Comparison of ENCODE assay signal across 8 cellular contexts in genomic region chr7:100655908-100656674, GRCh38. TPM values are rescaled to one million over a fixed set of nuclear protein-coding genes. Genes with fewer than 3 reads are reported as not detected.
DNase-seq lines count a peak whose midpoint lies in the region; ATAC-seq and TF ChIP-seq lines count a peak whose summit lies in the region.

TSS of gene ACTL6B (minus strand) at chr7:100656448. CDS start at chr7:100656354, 94 bp downstream.

- H3K9ac ChIP-seq in neural progenitor cell = no peak within 1 kb of the TSS

- H3K36me3 ChIP-seq in neural progenitor cell = no peaks in the 10 kb centered on the region

- peaks cover 3% of the 10 kb centered on the region for H3F3A ChIP-seq in neural progenitor cell (ENCODE audit: low read depth)

- no peaks in the 10 kb centered on the region for H3K36me3 Mint-ChIP-seq in activated CD8-positive, alpha-beta T cell treated with anti-CD3 and anti-CD28 coated beads for 36 hours (ENCODE audit: low read depth)
- H3K36me3 Mint-ChIP-seq in neural progenitor cell = no peaks in the 10 kb centered on the region

- H3K27ac ChIP-seq in neural progenitor cell = no peak within 1 kb of the TSS

- H3K27me3 ChIP-seq in neural progenitor cell = peaks cover 59% of the 10 kb centered on the region

- no peaks in the 10 kb centered on the region for H3K9me3 Mint-ChIP-seq in activated CD8-positive, alpha-beta T cell treated with anti-CD3 and anti-CD28 coated beads for 36 hours
- no peaks in the 10 kb centered on the region for H3K9me3 Mint-ChIP-seq in neural progenitor cell

- no peaks in the 10 kb centered on the region for H3K4me1 ChIP-seq in neural progenitor cell

- H3K27ac Mint-ChIP-seq in activated CD8-positive, alpha-beta T cell treated with anti-CD3 and anti-CD28 coated beads for 36 hours = no peak within 1 kb of the TSS
- H3K27ac Mint-ChIP-seq in neural progenitor cell = no peak within 1 kb of the TSS

- peaks cover 11% of the 10 kb centered on the region for H4K20me1 ChIP-seq in neural progenitor cell (ENCODE audit: low read depth)

- POLR2A ChIA-PET in activated CD8-positive, alpha-beta T cell treated with anti-CD3 and anti-CD28 coated beads for 36 hours (lab: Charles Lee) = interaction anchor here (1.3 kb wide), 1 partner anchor 9 kb away, joined by 4 read pairs; no protein-coding TSS in a partner anchor

- CTCF ChIA-PET in activated CD8-positive, alpha-beta T cell treated with anti-CD3 and anti-CD28 coated beads for 36 hours (lab: Charles Lee) = interaction anchor here (0.9 kb wide), 1 partner anchor 37 kb away, joined by 3 read pairs; no protein-coding TSS in a partner anchor

- ATAC-seq in activated CD8-positive, alpha-beta T cell treated with anti-CD3 and anti-CD28 coated beads for 36 hours = peak; percentile 87
- ATAC-seq in GM21717 (IDR thresholded peaks at IDR 0.05; ENCODE audit: unreplicated experiment) = no peak
- ATAC-seq in GM21390 (IDR thresholded peaks at IDR 0.05; ENCODE audit: unreplicated experiment) = no peak

- intact Hi-C loops in activated CD8-positive, alpha-beta T cell treated with anti-CD3 and anti-CD28 coated beads for 36 hours (cut with micrococcal nuclease) = no loop called here

- H3K4me1 Mint-ChIP-seq in activated CD8-positive, alpha-beta T cell treated with anti-CD3 and anti-CD28 coated beads for 36 hours (ENCODE audit: low read depth) = peaks cover 4% of the 10 kb centered on the region
- peaks cover 5% of the 10 kb centered on the region for H3K4me1 Mint-ChIP-seq in neural progenitor cell

- DNase-seq in EL (peak; percentile 22), NCI-H2107 treated with DMSO at 0.1 percent for 48 hours (lab: John Stamatoyannopoulos, UW; ENCODE audit: unreplicated experiment) (peak; percentile 65), fibroblast of mammary gland (ENCODE audit: low read depth) (peak; percentile 35), neural progenitor cell (ENCODE audit: low spot score) (peak; percentile 95), cortex of kidney (lab: John Stamatoyannopoulos, UW) (no peak)
- DNase-seq in activated CD8-positive, alpha-beta T cell treated with anti-CD3 and anti-CD28 coated beads for 36 hours = peak; percentile 66

- H3K79me2 ChIP-seq in neural progenitor cell (ENCODE audit: low read depth) = no peaks in the 10 kb centered on the region

- no peaks in the 10 kb centered on the region for H3K9me3 ChIP-seq in neural progenitor cell (ENCODE audit: low read depth)

- H3K4me3 ChIP-seq in fibroblast of mammary gland (ENCODE audit: control insufficient read depth, low read depth, low read length) = no peak within 1 kb of the TSS
- H3K4me3 ChIP-seq in neural progenitor cell = no peak within 1 kb of the TSS

- peaks cover 26% of the 10 kb centered on the region for H3K27me3 Mint-ChIP-seq in activated CD8-positive, alpha-beta T cell treated with anti-CD3 and anti-CD28 coated beads for 36 hours
- H3K27me3 Mint-ChIP-seq in neural progenitor cell (ENCODE audit: insufficient read depth, low read depth) = peaks cover 37% of the 10 kb centered on the region

- TF ChIP-seq CTCF in activated CD8-positive, alpha-beta T cell treated with anti-CD3 and anti-CD28 coated beads for 36 hours (IDR thresholded peaks at IDR 0.05) = no peak
- no peak for TF ChIP-seq CTCF in fibroblast of mammary gland (conservative IDR thresholded peaks at IDR 0.05; ENCODE audit: control insufficient read depth, insufficient read depth, low read depth, low read length)
- TF ChIP-seq CTCF in neural progenitor cell (IDR thresholded peaks at IDR 0.05) = no peak

- no peak within 1 kb of the TSS for H3K4me3 Mint-ChIP-seq in activated CD8-positive, alpha-beta T cell treated with anti-CD3 and anti-CD28 coated beads for 36 hours
- peak within 1 kb of the TSS; percentile 73 for H3K4me3 Mint-ChIP-seq in neural progenitor cell

- peak within 1 kb of the TSS; percentile 70 for H3K4me2 ChIP-seq in neural progenitor cell

- H2AFZ ChIP-seq in neural progenitor cell (replicated peaks) = no peak within 1 kb of the TSS

RNA-seq across cellular contexts. Expression of gene ACTL6B, which starts in this region (rescaled TPM):
- not detected for total RNA-seq in activated CD8-positive, alpha-beta T cell treated with anti-CD3 and anti-CD28 coated beads for 36 hours
- not detected in 2 replicates for total RNA-seq in neural progenitor cell (ENCODE audit: low replicate concordance)

Comparison
In these comparisons a context has a peak if more than half of its experiments do, and no peak if none do; other contexts are left out.
1. Peak in DNase-seq and ATAC-seq in activated CD8-positive, alpha-beta T cell treated with anti-CD3 and anti-CD28 coated beads for 36 hours; RNA of the gene not detected or under 1 TPM.
2. Peak in DNase-seq and H3K4me2 ChIP-seq in neural progenitor cell; RNA of the gene not detected or under 1 TPM.